20 cellular contexts compared by ENCODE assay signal in the genomic region with DNA sequence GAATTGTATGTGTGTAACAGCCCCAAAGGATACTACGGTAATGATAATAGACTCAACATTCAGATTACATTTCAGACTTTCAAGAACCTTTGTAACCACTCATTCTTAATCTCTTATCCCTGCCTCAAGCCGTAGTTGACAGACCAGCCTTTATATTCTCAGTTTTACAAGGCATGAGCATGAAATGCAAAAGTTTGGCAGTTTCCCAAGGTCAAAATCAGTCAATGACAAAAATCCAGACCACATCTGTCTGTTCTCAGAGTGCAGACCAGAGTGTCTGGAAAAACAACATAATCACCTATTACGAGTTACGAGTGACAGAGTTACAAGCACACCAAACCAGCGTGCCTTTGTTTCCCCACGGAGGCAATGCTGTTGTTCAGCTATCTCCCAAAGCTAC.
DNase-seq lines count a peak whose midpoint lies in the region; ATAC-seq and TF ChIP-seq lines count a peak whose summit lies in the region.
"Had no signal": no experiment of that assay in that cellular context is flagged by ENCODE, and none has a peak within 500 bp of the region (broad histone marks: within the 10 kb centered on the region; RNA-seq: fewer than 3 reads in every experiment).

No MANE protein-coding gene starts in this region.

- H3K4me3 ChIP-seq in HEK293 (ENCODE audit: low read depth, low read length) (no peak overlapping the region), endodermal cell (ENCODE audit: low read length) (peak overlapping the region; percentile 58), smooth muscle cell (no peak overlapping the region)
- H3K4me3 ChIP-seq: BLaER1, GM12878, GM23248 had no signal

- POLR2A ChIA-PET in HEK293 (lab: Yijun Ruan, JAX), result no interaction called here
- POLR2A ChIA-PET in activated CD4-positive, alpha-beta T cell treated with anti-CD3 and anti-CD28 coated beads for 36 hours (lab: Charles Lee), result no interaction called here

- no peak overlapping the region for H3K27ac Mint-ChIP-seq in endodermal cell
- H3K27ac Mint-ChIP-seq in activated naive CD4-positive, alpha-beta T cell treated with anti-CD3 and anti-CD28 coated beads, Interleukin-2, amount 50 U/mL, for 72 hours, result no peak overlapping the region
- no peak overlapping the region for H3K27ac Mint-ChIP-seq in activated CD4-positive, alpha-beta T cell treated with anti-CD3 and anti-CD28 coated beads for 36 hours
- H3K27ac Mint-ChIP-seq: CD4-positive, CD25-positive, alpha-beta regulatory T cell; CD8-positive, alpha-beta T cell; HFFc6 had no signal

- H3K9ac ChIP-seq in endodermal cell (ENCODE audit: extremely low read depth, low read length, poor library complexity, severe bottlenecking), result no peak overlapping the region
- H3K9ac ChIP-seq in smooth muscle cell (ENCODE audit: low read depth), result no peak overlapping the region
- H3K9ac ChIP-seq: BLaER1, GM23248 had no signal

- peaks cover 29% of the 10 kb centered on the region for H3K36me3 Mint-ChIP-seq in endodermal cell (ENCODE audit: low read depth)
- H3K36me3 Mint-ChIP-seq in activated naive CD4-positive, alpha-beta T cell treated with anti-CD3 and anti-CD28 coated beads, Interleukin-2, amount 50 U/mL, for 72 hours, result peaks cover 19 to 21% of the 10 kb centered on the region in 2 donors
- peaks cover 26% of the 10 kb centered on the region for H3K36me3 Mint-ChIP-seq in activated CD4-positive, alpha-beta T cell treated with anti-CD3 and anti-CD28 coated beads for 36 hours (ENCODE audit: low read depth)

- CTCF ChIA-PET in HEK293 (lab: Yijun Ruan, JAX), result no interaction called here
- CTCF ChIA-PET in activated CD4-positive, alpha-beta T cell treated with anti-CD3 and anti-CD28 coated beads for 36 hours (lab: Charles Lee), result no interaction called here

- H3K4me1 ChIP-seq in HEK293 (ENCODE audit: control insufficient read depth, insufficient read depth, low read length), result peaks cover 17% of the 10 kb centered on the region
- peaks cover 16% of the 10 kb centered on the region for H3K4me1 ChIP-seq in endodermal cell (ENCODE audit: control insufficient read depth, insufficient read depth, low read length)
- no peaks in the 10 kb centered on the region for H3K4me1 ChIP-seq in smooth muscle cell (ENCODE audit: low read depth)
- H3K4me1 ChIP-seq: BLaER1 had no signal

- TF ChIP-seq CTCF in HEK293 (tag by site-specific recombination; IDR thresholded peaks at IDR 0.05) (no peak), endodermal cell (conservative IDR thresholded peaks at IDR 0.05) (no peak), smooth muscle cell (IDR thresholded peaks at IDR 0.05; ENCODE audit: borderline replicate concordance, insufficient read depth, poor library complexity, severe bottlenecking) (no peak)

- H3K4me2 ChIP-seq in smooth muscle cell, result peak overlapping the region; percentile 2
- H3K4me2 ChIP-seq: BLaER1 had no signal

- H3K27me3 ChIP-seq in endodermal cell (ENCODE audit: control insufficient read depth, insufficient read depth, low read length, poor library complexity, severe bottlenecking) (no peaks in the 10 kb centered on the region), smooth muscle cell (ENCODE audit: low read depth) (no peaks in the 10 kb centered on the region)
- H3K27me3 ChIP-seq: BLaER1 had no signal

- H3K9me3 ChIP-seq in HEK293 (ENCODE audit: control insufficient read depth, insufficient read depth, low read depth, low read length) (no peaks in the 10 kb centered on the region), endodermal cell (ENCODE audit: control insufficient read depth, low read length) (peaks cover 23% of the 10 kb centered on the region), smooth muscle cell (replicated peaks; ENCODE audit: low read depth) (no peaks in the 10 kb centered on the region)

- no peaks in the 10 kb centered on the region for H3K27me3 Mint-ChIP-seq in endodermal cell (ENCODE audit: insufficient read depth)
- H3K27me3 Mint-ChIP-seq in activated CD4-positive, alpha-beta T cell treated with anti-CD3 and anti-CD28 coated beads for 36 hours, result no peaks in the 10 kb centered on the region
- H3K27me3 Mint-ChIP-seq: CD4-positive, CD25-positive, alpha-beta regulatory T cell had no signal

- H3K9me3 Mint-ChIP-seq in endodermal cell, result peaks cover 5% of the 10 kb centered on the region
- H3K9me3 Mint-ChIP-seq in activated naive CD4-positive, alpha-beta T cell treated with anti-CD3 and anti-CD28 coated beads, Interleukin-2, amount 50 U/mL, for 72 hours, result peaks cover 7 to 10% of the 10 kb centered on the region in 2 donors
- peaks cover 8% of the 10 kb centered on the region for H3K9me3 Mint-ChIP-seq in activated CD4-positive, alpha-beta T cell treated with anti-CD3 and anti-CD28 coated beads for 36 hours (ENCODE audit: low read depth)
- H3K9me3 Mint-ChIP-seq: CD8-positive, alpha-beta T cell; HFFc6 had no signal

- peaks cover 4% of the 10 kb centered on the region for H3F3A ChIP-seq in smooth muscle cell (ENCODE audit: low read depth)

- H3K27ac ChIP-seq in HEK293 (ENCODE audit: extremely low read depth, low read depth, low read length) (no peak overlapping the region), endodermal cell (ENCODE audit: low read depth, low read length) (no peak overlapping the region), smooth muscle cell (ENCODE audit: low read depth) (no peak overlapping the region)
- H3K27ac ChIP-seq: BLaER1, C4-2B, GM23248 had no signal

- ATAC-seq in activated naive CD4-positive, alpha-beta T cell treated with anti-CD3 and anti-CD28 coated beads, Interleukin-2, amount 50 U/mL, for 72 hours, result no peak
- ATAC-seq in activated CD4-positive, alpha-beta T cell treated with anti-CD3 and anti-CD28 coated beads for 36 hours, result no peak
- ATAC-seq: CD8-positive, alpha-beta T cell; GM12878; HCT116 had no signal

- H3K4me3 Mint-ChIP-seq in endodermal cell, result no peak overlapping the region
- no peak overlapping the region for H3K4me3 Mint-ChIP-seq in activated CD4-positive, alpha-beta T cell treated with anti-CD3 and anti-CD28 coated beads for 36 hours
- H3K4me3 Mint-ChIP-seq: CD4-positive, CD25-positive, alpha-beta regulatory T cell; CD8-positive, alpha-beta T cell; HFFc6 had no signal

- H3K36me3 ChIP-seq in HEK293 (ENCODE audit: control insufficient read depth in 2 of 2, insufficient read depth in 1 of 2, low read length in 2 of 2), result no peaks in the 10 kb centered on the region
- no peaks in the 10 kb centered on the region for H3K36me3 ChIP-seq in endodermal cell (ENCODE audit: control insufficient read depth, insufficient read depth, low read length)
- no peaks in the 10 kb centered on the region for H3K36me3 ChIP-seq in smooth muscle cell (ENCODE audit: low read depth)
- H3K36me3 ChIP-seq: BLaER1 had no signal

- H4K20me1 ChIP-seq in smooth muscle cell (ENCODE audit: low read depth), result no peaks in the 10 kb centered on the region
- H4K20me1 ChIP-seq: BLaER1 had no signal

- intact Hi-C loops in activated CD4-positive, alpha-beta T cell treated with anti-CD3 and anti-CD28 coated beads for 36 hours (cut with DNase I, micrococcal nuclease), result no loop called here

- 90 to 94% methylated on average over 5 to 6 of the region's 6 CpGs for WGBS in endodermal cell (ENCODE audit: insufficient coverage in 1 of 2, insufficient read length in 1 of 2), 2 experiments
- 11% methylated on average over 6 of the region's 6 CpGs for WGBS in smooth muscle cell (ENCODE audit: low lambda C conversion rate)

- H3K79me2 ChIP-seq in smooth muscle cell (ENCODE audit: low read depth), result no peaks in the 10 kb centered on the region

- DNase-seq in COLO829 (ENCODE audit: low spot score) (peak; percentile 56), endodermal cell (no peak), smooth muscle cell (lab: John Stamatoyannopoulos, UW; ENCODE audit: unreplicated experiment) (no peak), NCI-H510A treated with DMSO at 0.1 percent for 48 hours (lab: John Stamatoyannopoulos, UW) (no peak)
- no peak for DNase-seq in activated naive CD4-positive, alpha-beta T cell treated with anti-CD3 and anti-CD28 coated beads, Interleukin-2, amount 50 U/mL, for 72 hours (ENCODE audit: low spot score in 2 of 2)
- no peak for DNase-seq in activated CD4-positive, alpha-beta T cell treated with anti-CD3 and anti-CD28 coated beads for 36 hours
- DNase-seq: CD4-positive, CD25-positive, alpha-beta regulatory T cell; CD8-positive, alpha-beta T cell; DMS 273 treated with DMSO at 0.1 percent for 48 hours; DMS79; EL; GDM1; GM23248; H7; HFFc6 had no signal

- H2AFZ ChIP-seq in smooth muscle cell (ENCODE audit: low read depth), result no peak overlapping the region
- H2AFZ ChIP-seq: GM23248 had no signal

- peaks cover 36% of the 10 kb centered on the region for H3K4me1 Mint-ChIP-seq in endodermal cell
- H3K4me1 Mint-ChIP-seq in activated CD4-positive, alpha-beta T cell treated with anti-CD3 and anti-CD28 coated beads for 36 hours, result no peaks in the 10 kb centered on the region

TF ChIP-seq in HEK293, 187 proteins besides CTCF, POLR2A, EP300 and RAD21:
- TF ChIP-seq, protein P1, sequence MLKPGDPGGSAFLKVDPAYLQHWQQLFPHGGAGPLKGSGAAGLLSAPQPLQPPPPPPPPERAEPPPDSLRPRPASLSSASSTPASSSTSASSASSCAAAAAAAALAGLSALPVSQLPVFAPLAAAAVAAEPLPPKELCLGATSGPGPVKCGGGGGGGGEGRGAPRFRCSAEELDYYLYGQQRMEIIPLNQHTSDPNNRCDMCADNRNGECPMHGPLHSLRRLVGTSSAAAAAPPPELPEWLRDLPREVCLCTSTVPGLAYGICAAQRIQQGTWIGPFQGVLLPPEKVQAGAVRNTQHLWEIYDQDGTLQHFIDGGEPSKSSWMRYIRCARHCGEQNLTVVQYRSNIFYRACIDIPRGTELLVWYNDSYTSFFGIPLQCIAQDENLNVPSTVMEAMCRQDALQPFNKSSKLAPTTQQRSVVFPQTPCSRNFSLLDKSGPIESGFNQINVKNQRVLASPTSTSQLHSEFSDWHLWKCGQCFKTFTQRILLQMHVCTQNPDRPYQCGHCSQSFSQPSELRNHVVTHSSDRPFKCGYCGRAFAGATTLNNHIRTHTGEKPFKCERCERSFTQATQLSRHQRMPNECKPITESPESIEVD (tag by site-specific recombination; IDR thresholded peaks at IDR 0.05), result peak; percentile 38; the same call in 1 of the 2 replicates
- TF ChIP-seq ZNF843 (tag by site-specific recombination; IDR thresholded peaks at IDR 0.05), result peak; percentile 40
- no peak for TF ChIP-seq ZFP3 (tag by site-specific recombination; IDR thresholded peaks at IDR 0.05; ENCODE audit: low read depth)
